ENCODE assay signal across 1 cellular context in the genomic region with DNA sequence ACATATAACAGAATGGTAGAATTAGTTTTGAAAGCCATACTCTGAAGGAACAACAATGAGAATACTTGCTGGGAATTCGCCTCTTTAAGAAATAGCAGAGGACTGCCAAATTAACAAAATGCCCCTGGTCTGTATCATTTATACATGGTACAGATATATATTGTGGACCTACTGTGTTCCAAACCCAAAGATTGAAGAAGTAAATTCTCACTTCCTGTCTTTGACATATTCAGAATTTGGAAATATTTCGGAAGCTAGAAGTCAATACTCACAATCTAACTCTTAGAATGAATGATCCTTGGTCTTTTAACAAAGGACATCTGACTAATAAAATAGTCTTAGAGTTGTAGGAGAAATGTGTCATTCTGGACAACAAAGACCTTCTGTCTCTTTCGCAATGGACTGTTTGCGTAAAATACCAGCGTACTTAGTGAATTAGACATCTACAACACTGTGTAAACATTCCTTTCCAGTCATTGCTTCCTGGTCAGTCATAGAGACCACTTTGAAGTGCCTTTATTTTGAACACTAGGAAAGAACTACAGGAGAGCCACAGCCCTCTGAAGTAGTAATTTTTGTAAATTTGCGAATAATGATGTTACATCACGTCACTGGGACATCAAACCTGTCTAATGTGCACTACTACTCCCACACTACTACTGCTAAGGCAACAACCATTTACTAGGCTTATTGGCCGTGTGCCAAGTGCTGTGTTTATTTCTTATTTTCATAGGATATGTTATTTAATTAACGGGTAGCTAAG.
A peak's percentile ranks its signal among the peaks of the same experiment; 100 is the strongest.
TF ChIP-seq lines count a peak whose summit lies in the region.

No MANE protein-coding gene starts in this region.

TF ChIP-seq in HepG2, 621 proteins besides CTCF, POLR2A, EP300 and RAD21 (continued from another document and continues in another):
- TF ChIP-seq, protein P1, sequence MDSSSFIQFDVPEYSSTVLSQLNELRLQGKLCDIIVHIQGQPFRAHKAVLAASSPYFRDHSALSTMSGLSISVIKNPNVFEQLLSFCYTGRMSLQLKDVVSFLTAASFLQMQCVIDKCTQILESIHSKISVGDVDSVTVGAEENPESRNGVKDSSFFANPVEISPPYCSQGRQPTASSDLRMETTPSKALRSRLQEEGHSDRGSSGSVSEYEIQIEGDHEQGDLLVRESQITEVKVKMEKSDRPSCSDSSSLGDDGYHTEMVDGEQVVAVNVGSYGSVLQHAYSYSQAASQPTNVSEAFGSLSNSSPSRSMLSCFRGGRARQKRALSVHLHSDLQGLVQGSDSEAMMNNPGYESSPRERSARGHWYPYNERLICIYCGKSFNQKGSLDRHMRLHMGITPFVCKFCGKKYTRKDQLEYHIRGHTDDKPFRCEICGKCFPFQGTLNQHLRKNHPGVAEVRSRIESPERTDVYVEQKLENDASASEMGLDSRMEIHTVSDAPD (CRISPR knock-in tag; IDR thresholded peaks at IDR 0.05), result no peak
- TF ChIP-seq ZMYM3 (CRISPR knock-in tag; IDR thresholded peaks at IDR 0.05) (no peak), SIX1 (CRISPR knock-in tag; IDR thresholded peaks at IDR 0.05; ENCODE audit: borderline replicate concordance) (peak; percentile 88; the same call in 1 of the 2 replicates), HMGA1 (CRISPR knock-in tag; conservative IDR thresholded peaks at IDR 0.05) (no peak), ZFY (CRISPR knock-in tag; IDR thresholded peaks at IDR 0.05) (no peak), TOE1 (CRISPR knock-in tag; IDR thresholded peaks at IDR 0.05) (0 out of 2 replicates have a peak, but pooled peaks have one; percentile 43), GABPB1 (CRISPR knock-in tag; IDR thresholded peaks at IDR 0.05) (peak; percentile 24; the same call in 1 of the 2 replicates), ISX (CRISPR knock-in tag; conservative IDR thresholded peaks at IDR 0.05) (no peak), RBFOX2 (IDR thresholded peaks at IDR 0.05; ENCODE audit: low read depth, low read length) (no peak), PHF21A (CRISPR knock-in tag; IDR thresholded peaks at IDR 0.05) (peak; percentile 87), PTBP1 (IDR thresholded peaks at IDR 0.05; ENCODE audit: low read depth, low read length, poor library complexity, severe bottlenecking) (no peak), ZNF292 (CRISPR knock-in tag; IDR thresholded peaks at IDR 0.05; ENCODE audit: borderline replicate concordance, low read depth) (no peak), CBX5 (CRISPR knock-in tag; IDR thresholded peaks at IDR 0.05; ENCODE audit: borderline replicate concordance) (0 out of 2 replicates have a peak, but pooled peaks have one; percentile 46), IRF2 (CRISPR knock-in tag; IDR thresholded peaks at IDR 0.05) (peak; percentile 80; the same call in 1 of the 2 replicates), ZNF790 (CRISPR knock-in tag; IDR thresholded peaks at IDR 0.05; ENCODE audit: borderline replicate concordance) (no peak), TCF12 (IDR thresholded peaks at IDR 0.05) (no peak), TCF12 (CRISPR knock-in tag; IDR thresholded peaks at IDR 0.05) (peak; percentile 80; the same call in 1 of the 2 replicates), U2AF2 (IDR thresholded peaks at IDR 0.05; ENCODE audit: low read depth, low read length) (no peak), ETV5 (CRISPR knock-in tag; IDR thresholded peaks at IDR 0.05; ENCODE audit: borderline replicate concordance) (peak; percentile 96), ZBTB7A (CRISPR knock-in tag; IDR thresholded peaks at IDR 0.05) (no peak), ZFP90 (CRISPR knock-in tag; IDR thresholded peaks at IDR 0.05; ENCODE audit: borderline replicate concordance) (no peak), SP140L (CRISPR knock-in tag; IDR thresholded peaks at IDR 0.05; ENCODE audit: borderline replicate concordance) (0 out of 2 replicates have a peak, but pooled peaks have one; percentile 56), POGZ (CRISPR knock-in tag; IDR thresholded peaks at IDR 0.05) (peak; percentile 83), HHEX (CRISPR knock-in tag; IDR thresholded peaks at IDR 0.05) (peak; percentile 98), NBN (conservative IDR thresholded peaks at IDR 0.05) (no peak), KMT2A (CRISPR knock-in tag; IDR thresholded peaks at IDR 0.05) (no peak), SATB2 (CRISPR knock-in tag; IDR thresholded peaks at IDR 0.05) (peak; percentile 86; the same call in 1 of the 2 replicates), MAFK (conservative IDR thresholded peaks at IDR 0.05 in 1 of 2, IDR thresholded peaks at IDR 0.05 in 1 of 2; ENCODE audit: low read length in 2 of 2) (0 out of 4 replicates have a peak, but pooled peaks of 1 of the 2 experiments have one; percentile 1), FOXK2 (IDR thresholded peaks at IDR 0.05) (peak; percentile 27), ESRRA (CRISPR knock-in tag; IDR thresholded peaks at IDR 0.05; ENCODE audit: low read depth) (0 out of 2 replicates have a peak, but pooled peaks have one; percentile 54), ZNF816 (CRISPR knock-in tag; IDR thresholded peaks at IDR 0.05; ENCODE audit: borderline replicate concordance) (peak; percentile 58; the same call in 1 of the 2 replicates), HOXA7 (CRISPR knock-in tag; IDR thresholded peaks at IDR 0.05) (no peak), TRIM24 (CRISPR knock-in tag; IDR thresholded peaks at IDR 0.05) (peak; percentile 82; the same call in 1 of the 2 replicates), TCF7L2 (IDR thresholded peaks at IDR 0.05; ENCODE audit: low read depth, low read length) (peak; percentile 81; the same call in 1 of the 2 replicates), ZNF782 (CRISPR knock-in tag; IDR thresholded peaks at IDR 0.05; ENCODE audit: borderline replicate concordance) (no peak), ZNF331 (CRISPR knock-in tag; IDR thresholded peaks at IDR 0.05) (peak; percentile 95), NFIB (CRISPR knock-in tag; IDR thresholded peaks at IDR 0.05; ENCODE audit: borderline replicate concordance) (no peak), FOXJ3 (CRISPR knock-in tag; IDR thresholded peaks at IDR 0.05; ENCODE audit: borderline replicate concordance) (peak; percentile 97; the same call in 1 of the 2 replicates), CAMTA2 (CRISPR knock-in tag; IDR thresholded peaks at IDR 0.05; ENCODE audit: borderline replicate concordance) (no peak), ZSCAN9 (CRISPR knock-in tag; IDR thresholded peaks at IDR 0.05; ENCODE audit: borderline replicate concordance) (peak; percentile 91), ZKSCAN1 (IDR thresholded peaks at IDR 0.05; ENCODE audit: low read length) (peak; percentile 93), ATF1 (CRISPR knock-in tag; IDR thresholded peaks at IDR 0.05) (peak; percentile 87), SSRP1 (CRISPR knock-in tag; IDR thresholded peaks at IDR 0.05) (peak; percentile 87; the same call in 1 of the 2 replicates), ASH2L (IDR thresholded peaks at IDR 0.05; ENCODE audit: insufficient read length, low read depth, low read length) (peak; percentile 80), HOXA3 (CRISPR knock-in tag; IDR thresholded peaks at IDR 0.05) (peak; percentile 94), ZNF264 (CRISPR knock-in tag; IDR thresholded peaks at IDR 0.05) (peak; percentile 64)
- TF ChIP-seq, protein P2, sequence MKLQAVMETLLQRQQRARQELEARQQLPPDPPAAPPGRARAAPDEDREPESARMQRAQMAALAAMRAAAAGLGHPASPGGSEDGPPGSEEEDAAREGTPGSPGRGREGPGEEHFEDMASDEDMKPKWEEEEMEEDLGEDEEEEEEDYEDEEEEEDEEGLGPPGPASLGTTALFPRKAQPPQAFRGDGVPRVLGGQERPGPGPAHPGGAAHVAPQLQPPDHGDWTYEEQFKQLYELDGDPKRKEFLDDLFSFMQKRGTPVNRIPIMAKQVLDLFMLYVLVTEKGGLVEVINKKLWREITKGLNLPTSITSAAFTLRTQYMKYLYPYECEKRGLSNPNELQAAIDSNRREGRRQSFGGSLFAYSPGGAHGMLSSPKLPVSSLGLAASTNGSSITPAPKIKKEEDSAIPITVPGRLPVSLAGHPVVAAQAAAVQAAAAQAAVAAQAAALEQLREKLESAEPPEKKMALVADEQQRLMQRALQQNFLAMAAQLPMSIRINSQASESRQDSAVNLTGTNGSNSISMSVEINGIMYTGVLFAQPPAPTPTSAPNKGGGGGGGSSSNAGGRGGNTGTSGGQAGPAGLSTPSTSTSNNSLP (IDR thresholded peaks at IDR 0.05; ENCODE audit: low read depth, low read length), result peak; percentile 91; the same call in 1 of the 2 replicates
- TF ChIP-seq, protein P3, sequence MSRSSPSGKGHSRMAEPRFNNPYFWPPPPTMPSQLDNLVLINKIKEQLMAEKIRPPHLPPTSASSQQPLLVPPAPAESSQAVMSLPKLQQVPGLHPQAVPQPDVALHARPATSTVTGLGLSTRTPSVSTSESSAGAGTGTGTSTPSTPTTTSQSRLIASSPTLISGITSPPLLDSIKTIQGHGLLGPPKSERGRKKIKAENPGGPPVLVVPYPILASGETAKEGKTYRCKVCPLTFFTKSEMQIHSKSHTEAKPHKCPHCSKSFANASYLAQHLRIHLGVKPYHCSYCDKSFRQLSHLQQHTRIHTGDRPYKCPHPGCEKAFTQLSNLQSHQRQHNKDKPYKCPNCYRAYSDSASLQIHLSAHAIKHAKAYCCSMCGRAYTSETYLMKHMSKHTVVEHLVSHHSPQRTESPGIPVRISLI (CRISPR knock-in tag; IDR thresholded peaks at IDR 0.05; ENCODE audit: borderline replicate concordance), result no peak
- TF ChIP-seq, protein P4, sequence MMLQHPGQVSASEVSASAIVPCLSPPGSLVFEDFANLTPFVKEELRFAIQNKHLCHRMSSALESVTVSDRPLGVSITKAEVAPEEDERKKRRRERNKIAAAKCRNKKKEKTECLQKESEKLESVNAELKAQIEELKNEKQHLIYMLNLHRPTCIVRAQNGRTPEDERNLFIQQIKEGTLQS (CRISPR knock-in tag; IDR thresholded peaks at IDR 0.05), result peak; percentile 79
- TF ChIP-seq, protein P5, sequence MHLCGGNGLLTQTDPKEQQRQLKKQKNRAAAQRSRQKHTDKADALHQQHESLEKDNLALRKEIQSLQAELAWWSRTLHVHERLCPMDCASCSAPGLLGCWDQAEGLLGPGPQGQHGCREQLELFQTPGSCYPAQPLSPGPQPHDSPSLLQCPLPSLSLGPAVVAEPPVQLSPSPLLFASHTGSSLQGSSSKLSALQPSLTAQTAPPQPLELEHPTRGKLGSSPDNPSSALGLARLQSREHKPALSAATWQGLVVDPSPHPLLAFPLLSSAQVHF (CRISPR knock-in tag; IDR thresholded peaks at IDR 0.05), result no peak
- TF ChIP-seq, protein P6, sequence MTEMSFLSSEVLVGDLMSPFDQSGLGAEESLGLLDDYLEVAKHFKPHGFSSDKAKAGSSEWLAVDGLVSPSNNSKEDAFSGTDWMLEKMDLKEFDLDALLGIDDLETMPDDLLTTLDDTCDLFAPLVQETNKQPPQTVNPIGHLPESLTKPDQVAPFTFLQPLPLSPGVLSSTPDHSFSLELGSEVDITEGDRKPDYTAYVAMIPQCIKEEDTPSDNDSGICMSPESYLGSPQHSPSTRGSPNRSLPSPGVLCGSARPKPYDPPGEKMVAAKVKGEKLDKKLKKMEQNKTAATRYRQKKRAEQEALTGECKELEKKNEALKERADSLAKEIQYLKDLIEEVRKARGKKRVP (CRISPR knock-in tag; IDR thresholded peaks at IDR 0.05), result peak in 1 of 2 experiments; percentile 75; a peak in 2 of 4 replicates
- TF ChIP-seq, protein P7, sequence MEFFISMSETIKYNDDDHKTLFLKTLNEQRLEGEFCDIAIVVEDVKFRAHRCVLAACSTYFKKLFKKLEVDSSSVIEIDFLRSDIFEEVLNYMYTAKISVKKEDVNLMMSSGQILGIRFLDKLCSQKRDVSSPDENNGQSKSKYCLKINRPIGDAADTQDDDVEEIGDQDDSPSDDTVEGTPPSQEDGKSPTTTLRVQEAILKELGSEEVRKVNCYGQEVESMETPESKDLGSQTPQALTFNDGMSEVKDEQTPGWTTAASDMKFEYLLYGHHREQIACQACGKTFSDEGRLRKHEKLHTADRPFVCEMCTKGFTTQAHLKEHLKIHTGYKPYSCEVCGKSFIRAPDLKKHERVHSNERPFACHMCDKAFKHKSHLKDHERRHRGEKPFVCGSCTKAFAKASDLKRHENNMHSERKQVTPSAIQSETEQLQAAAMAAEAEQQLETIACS (CRISPR knock-in tag; IDR thresholded peaks at IDR 0.05), result no peak
- TF ChIP-seq, protein P8, sequence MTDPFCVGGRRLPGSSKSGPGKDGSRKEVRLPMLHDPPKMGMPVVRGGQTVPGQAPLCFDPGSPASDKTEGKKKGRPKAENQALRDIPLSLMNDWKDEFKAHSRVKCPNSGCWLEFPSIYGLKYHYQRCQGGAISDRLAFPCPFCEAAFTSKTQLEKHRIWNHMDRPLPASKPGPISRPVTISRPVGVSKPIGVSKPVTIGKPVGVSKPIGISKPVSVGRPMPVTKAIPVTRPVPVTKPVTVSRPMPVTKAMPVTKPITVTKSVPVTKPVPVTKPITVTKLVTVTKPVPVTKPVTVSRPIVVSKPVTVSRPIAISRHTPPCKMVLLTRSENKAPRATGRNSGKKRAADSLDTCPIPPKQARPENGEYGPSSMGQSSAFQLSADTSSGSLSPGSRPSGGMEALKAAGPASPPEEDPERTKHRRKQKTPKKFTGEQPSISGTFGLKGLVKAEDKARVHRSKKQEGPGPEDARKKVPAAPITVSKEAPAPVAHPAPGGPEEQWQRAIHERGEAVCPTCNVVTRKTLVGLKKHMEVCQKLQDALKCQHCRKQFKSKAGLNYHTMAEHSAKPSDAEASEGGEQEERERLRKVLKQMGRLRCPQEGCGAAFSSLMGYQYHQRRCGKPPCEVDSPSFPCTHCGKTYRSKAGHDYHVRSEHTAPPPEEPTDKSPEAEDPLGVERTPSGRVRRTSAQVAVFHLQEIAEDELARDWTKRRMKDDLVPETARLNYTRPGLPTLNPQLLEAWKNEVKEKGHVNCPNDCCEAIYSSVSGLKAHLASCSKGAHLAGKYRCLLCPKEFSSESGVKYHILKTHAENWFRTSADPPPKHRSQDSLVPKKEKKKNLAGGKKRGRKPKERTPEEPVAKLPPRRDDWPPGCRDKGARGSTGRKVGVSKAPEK (CRISPR knock-in tag; IDR thresholded peaks at IDR 0.05; ENCODE audit: borderline replicate concordance), result 0 out of 2 replicates have a peak, but pooled peaks have one; percentile 46
- TF ChIP-seq, protein P9, sequence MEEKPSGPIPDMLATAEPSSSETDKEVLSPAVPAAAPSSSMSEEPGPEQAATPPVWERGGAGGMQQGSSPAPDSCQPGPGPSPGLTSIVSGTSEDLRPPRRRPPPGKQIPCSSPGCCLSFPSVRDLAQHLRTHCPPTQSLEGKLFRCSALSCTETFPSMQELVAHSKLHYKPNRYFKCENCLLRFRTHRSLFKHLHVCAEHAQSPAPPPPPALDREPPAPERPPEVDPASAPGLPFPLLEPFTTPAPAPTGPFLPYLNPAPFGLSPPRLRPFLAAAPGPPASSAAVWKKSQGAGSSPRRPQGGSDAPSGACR (CRISPR knock-in tag; IDR thresholded peaks at IDR 0.05), result peak; percentile 66; the same call in 1 of the 2 replicates
- TF ChIP-seq, protein P10, sequence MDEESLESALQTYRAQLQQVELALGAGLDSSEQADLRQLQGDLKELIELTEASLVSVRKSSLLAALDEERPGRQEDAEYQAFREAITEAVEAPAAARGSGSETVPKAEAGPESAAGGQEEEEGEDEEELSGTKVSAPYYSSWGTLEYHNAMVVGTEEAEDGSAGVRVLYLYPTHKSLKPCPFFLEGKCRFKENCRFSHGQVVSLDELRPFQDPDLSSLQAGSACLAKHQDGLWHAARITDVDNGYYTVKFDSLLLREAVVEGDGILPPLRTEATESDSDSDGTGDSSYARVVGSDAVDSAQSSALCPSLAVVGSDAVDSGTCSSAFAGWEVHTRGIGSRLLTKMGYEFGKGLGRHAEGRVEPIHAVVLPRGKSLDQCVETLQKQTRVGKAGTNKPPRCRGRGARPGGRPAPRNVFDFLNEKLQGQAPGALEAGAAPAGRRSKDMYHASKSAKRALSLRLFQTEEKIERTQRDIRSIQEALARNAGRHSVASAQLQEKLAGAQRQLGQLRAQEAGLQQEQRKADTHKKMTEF (CRISPR knock-in tag; IDR thresholded peaks at IDR 0.05), result peak; percentile 99
